Comparison of ENCODE assay signal across 27 cellular contexts in the genomic region with DNA sequence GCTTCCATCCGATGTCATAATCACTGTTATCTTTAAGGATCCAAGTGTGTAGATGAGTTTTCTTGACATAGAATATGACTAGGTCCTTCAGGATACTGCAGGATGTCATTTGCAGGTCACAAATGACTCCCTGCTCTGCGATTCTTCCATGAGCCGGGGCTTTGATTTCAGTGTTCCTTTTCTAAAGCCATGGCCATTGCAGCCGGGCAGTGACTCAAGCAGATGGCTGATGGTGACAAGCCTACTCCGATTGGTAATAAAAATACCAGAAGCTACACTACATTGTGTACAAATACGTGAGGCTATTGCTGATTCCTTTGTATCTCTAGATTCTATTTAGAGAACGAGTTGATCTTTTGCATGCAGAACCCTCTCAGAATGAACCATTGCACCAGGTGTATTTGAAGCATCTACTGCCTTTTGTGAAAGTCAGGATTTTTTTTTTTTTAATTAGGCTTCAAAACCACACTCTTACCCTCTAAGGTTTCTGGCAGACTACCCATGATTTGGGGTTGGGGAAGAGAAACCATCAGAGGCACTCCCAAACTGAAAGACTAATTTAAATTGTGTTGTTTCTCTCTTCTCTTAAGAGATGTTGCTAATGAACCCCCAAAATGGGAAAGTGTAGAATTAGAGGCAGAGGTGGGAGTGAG.
"Had no signal": no experiment of that assay in that cellular context is flagged by ENCODE, and none has a peak within 500 bp of the region (broad histone marks: within the 10 kb centered on the region; RNA-seq: fewer than 3 reads in every experiment).

No MANE protein-coding gene starts in this region.

- H3K4me2 ChIP-seq: smooth muscle cell had no signal

- DNase-seq: activated CD4-positive, alpha-beta T cell treated with anti-CD3 and anti-CD28 coated beads for 4 hours; activated CD4-positive, alpha-beta T cell treated with anti-CD3 and anti-CD28 coated beads, Interleukin-2, amount 50 U/mL, for 4 hours; activated CD4-positive, CD25-positive, alpha-beta regulatory T cell; activated naive CD4-positive, alpha-beta T cell; activated T-cell treated with anti-CD3 and anti-CD28 coated beads for 4 hours; activated T-cell treated with anti-CD3 and anti-CD28 coated beads, Interleukin-2, amount 50 U/mL, for 72 hours; cerebellar nuclear complex; colonic mucosa; effector CD8-positive, alpha-beta T cell; hypothalamus; immature natural killer cell; kidney; lower lobe of right lung; mesendoderm; sigmoid colon; stimulated activated CD4-positive, alpha-beta T cell treated with anti-CD3 and anti-CD28 coated beads, Interleukin-1b, Interleukin-23, amount 100 ng/mL, for 48 hours; stimulated activated CD4-positive, alpha-beta T cell treated with anti-CD3 and anti-CD28 coated beads, Interleukin-4, amount 100 ng/mL, for 4 hours; stimulated activated CD8-positive, alpha-beta memory T cell treated with anti-CD3 and anti-CD28 coated beads, Interleukin-4, amount 100 ng/mL, for 48 hours; stimulated activated naive B cell treated with anti-CD40 and anti-IgM and Interleukin-4, amounts not matched to agents 10 μg/mL and 1 μg/mL and 100 μg/mL, for 72 hours; stomach; T-helper 1 cell; thyroid gland; upper lobe of right lung had no signal

- H3K27me3 ChIP-seq: colonic mucosa, neutrophil, sigmoid colon, stomach, thyroid gland, upper lobe of right lung had no signal

- H3K9me3 ChIP-seq: colonic mucosa, lower lobe of right lung, neutrophil, sigmoid colon, stomach, thyroid gland, upper lobe of right lung had no signal

- H3K4me3 ChIP-seq: colonic mucosa, lower lobe of right lung, sigmoid colon, smooth muscle cell, stomach, thyroid gland, upper lobe of right lung had no signal

- H3K27ac ChIP-seq: colonic mucosa, epithelial cell of prostate, lower lobe of right lung, neutrophil, sigmoid colon, stomach, thyroid gland, upper lobe of right lung had no signal

- H3K4me1 ChIP-seq: colonic mucosa, lower lobe of right lung, sigmoid colon, stomach, thyroid gland, upper lobe of right lung had no signal

- ATAC-seq: activated naive CD4-positive, alpha-beta T cell treated with anti-CD3 and anti-CD28 coated beads, Interleukin-2, amount 50 U/mL, for 72 hours; activated T-cell treated with anti-CD3 and anti-CD28 coated beads, Interleukin-2, amount 50 U/mL, for 72 hours; lower lobe of right lung; stimulated activated naive B cell treated with anti-CD40 and anti-IgM and Interleukin-4, amounts not matched to agents 10 μg/mL and 1 μg/mL and 100 μg/mL, for 72 hours; upper lobe of right lung had no signal

- H3K36me3 ChIP-seq: colonic mucosa, lower lobe of right lung, neutrophil, sigmoid colon, stomach, thyroid gland, upper lobe of right lung had no signal
